In the genomic region with DNA sequence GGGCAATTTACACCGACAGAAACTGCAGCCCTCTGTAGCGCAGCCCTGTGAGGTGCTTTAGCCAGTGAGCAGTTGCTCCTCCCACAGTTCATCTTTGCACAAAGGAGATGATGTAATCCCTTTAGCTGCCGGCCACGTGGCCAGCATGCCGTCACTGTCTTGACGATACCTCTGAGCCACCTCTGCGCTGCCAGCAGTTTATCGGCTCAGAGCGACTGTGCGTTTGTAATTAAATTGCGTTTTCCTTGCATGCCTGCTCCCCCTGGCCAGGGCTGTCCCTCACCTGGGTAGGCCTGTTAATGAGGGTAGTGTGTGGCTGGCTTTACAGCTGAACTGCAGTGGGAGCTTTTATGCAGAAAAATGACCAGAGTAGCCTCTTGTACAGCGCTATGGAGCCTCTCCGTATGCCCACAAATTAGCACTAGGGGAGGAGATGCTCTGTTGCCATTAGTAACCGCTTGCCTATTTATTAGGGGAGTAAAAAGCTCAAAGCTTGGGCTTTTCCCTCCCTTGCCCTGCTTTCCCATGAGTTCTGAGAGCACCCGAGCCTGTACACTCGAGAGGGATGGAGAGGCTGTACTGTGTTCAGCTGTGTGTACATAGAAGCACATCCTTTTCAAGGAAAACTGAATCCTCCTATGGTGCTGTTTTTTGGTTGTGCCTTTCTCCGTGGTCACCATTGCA, we compare ENCODE assay signal across 8 cellular contexts.
DNase-seq lines count a peak whose midpoint lies in the region; ATAC-seq, FAIRE-seq and TF ChIP-seq lines count a peak whose summit lies in the region.

No MANE protein-coding gene starts in this region.

- DNase-seq in Peyer's patch (peak in 2 of 3 donors; percentile 28 to 70), fibroblast of pulmonary artery (ENCODE audit: low read depth) (peak; percentile 86), omental fat pad (ENCODE audit: low spot score) (peak; percentile 49), urothelium cell line (ENCODE audit: low spot score) (no peak), epidermal melanocyte (ENCODE audit: insufficient read length, low spot score) (no peak), GM13977 (ENCODE audit: low spot score) (no peak)

- H3K9ac ChIP-seq in BLaER1, result no peak overlapping the region

- FAIRE-seq in urothelium cell line (lab: Jason Lieb, UNC), result no peak

- TF ChIP-seq CTCF in Peyer's patch (IDR thresholded peaks at IDR 0.05) (no peak), fibroblast of pulmonary artery (IDR thresholded peaks at IDR 0.05; ENCODE audit: low read length, missing control alignments) (no peak), omental fat pad (IDR thresholded peaks at IDR 0.05) (no peak), GM13977 (IDR thresholded peaks at IDR 0.05; ENCODE audit: extremely low read depth, insufficient read depth, missing control alignments) (no peak)

- peak overlapping the region; percentile 64 for H3K27ac ChIP-seq in BLaER1
- H3K27ac ChIP-seq in Peyer's patch, result peak overlapping the region in 3 of 4 donors; percentile 21 to 38 (median 22)

- peaks cover 57% of the 10 kb centered on the region for H3K4me1 ChIP-seq in BLaER1
- H3K4me1 ChIP-seq in Peyer's patch, result peaks cover 0 to 28% (median 2%) of the 10 kb centered on the region in 4 donors

- peak overlapping the region; percentile 81 for H3K4me2 ChIP-seq in BLaER1

- H3K9me3 ChIP-seq in BLaER1, result peaks cover 29% of the 10 kb centered on the region
- H3K9me3 ChIP-seq in Peyer's patch, result no peaks in the 10 kb centered on the region

- peaks cover 28% of the 10 kb centered on the region for H3K36me3 ChIP-seq in BLaER1
- H3K36me3 ChIP-seq in Peyer's patch, result no peaks in the 10 kb centered on the region

- ATAC-seq in HG03442 (IDR thresholded peaks at IDR 0.05; ENCODE audit: unreplicated experiment), result peak; percentile 33
- peak; percentile 79 for ATAC-seq in omental fat pad (ENCODE audit: low FRiP score)

- in situ Hi-C loops in GM13977 (cut with MboI; ENCODE audit: low pct_unique_long_range_greater_than_20kb, low sequenced_read_pairs, unreplicated experiment), result loop anchor here (25.0 kb wide), 1 partner anchor 263 kb away; no protein-coding TSS in a partner anchor

- H4K20me1 ChIP-seq in BLaER1, result peaks cover 78% of the 10 kb centered on the region

- H3K27me3 ChIP-seq in BLaER1 (no peaks in the 10 kb centered on the region), Peyer's patch (no peaks in the 10 kb centered on the region)

- H3K4me3 ChIP-seq in BLaER1, result peak overlapping the region; percentile 40; the same call in 1 of the 2 replicates
- no peak overlapping the region for H3K4me3 ChIP-seq in Peyer's patch
- H3K4me3 ChIP-seq in fibroblast of pulmonary artery (replicated peaks; ENCODE audit: low read depth, low read length), result peak overlapping the region; percentile 26

- no peak for TF ChIP-seq POLR2A in Peyer's patch (IDR thresholded peaks at IDR 0.05)

Comparison
In these comparisons a context has a peak if more than half of its experiments do, and no peak if none do; other contexts are left out.
1. H3K4me3 ChIP-seq: peak in BLaER1 (single experiment) and fibroblast of pulmonary artery (single experiment); none in Peyer's patch (0 of 4).
2. DNase-seq: peak in Peyer's patch (2 of 3), fibroblast of pulmonary artery (single experiment) and omental fat pad (single experiment); none in urothelium cell line (single experiment), epidermal melanocyte (single experiment) and GM13977 (single experiment).